Comparison of ENCODE assay signal across 8 cellular contexts in the genomic region with DNA sequence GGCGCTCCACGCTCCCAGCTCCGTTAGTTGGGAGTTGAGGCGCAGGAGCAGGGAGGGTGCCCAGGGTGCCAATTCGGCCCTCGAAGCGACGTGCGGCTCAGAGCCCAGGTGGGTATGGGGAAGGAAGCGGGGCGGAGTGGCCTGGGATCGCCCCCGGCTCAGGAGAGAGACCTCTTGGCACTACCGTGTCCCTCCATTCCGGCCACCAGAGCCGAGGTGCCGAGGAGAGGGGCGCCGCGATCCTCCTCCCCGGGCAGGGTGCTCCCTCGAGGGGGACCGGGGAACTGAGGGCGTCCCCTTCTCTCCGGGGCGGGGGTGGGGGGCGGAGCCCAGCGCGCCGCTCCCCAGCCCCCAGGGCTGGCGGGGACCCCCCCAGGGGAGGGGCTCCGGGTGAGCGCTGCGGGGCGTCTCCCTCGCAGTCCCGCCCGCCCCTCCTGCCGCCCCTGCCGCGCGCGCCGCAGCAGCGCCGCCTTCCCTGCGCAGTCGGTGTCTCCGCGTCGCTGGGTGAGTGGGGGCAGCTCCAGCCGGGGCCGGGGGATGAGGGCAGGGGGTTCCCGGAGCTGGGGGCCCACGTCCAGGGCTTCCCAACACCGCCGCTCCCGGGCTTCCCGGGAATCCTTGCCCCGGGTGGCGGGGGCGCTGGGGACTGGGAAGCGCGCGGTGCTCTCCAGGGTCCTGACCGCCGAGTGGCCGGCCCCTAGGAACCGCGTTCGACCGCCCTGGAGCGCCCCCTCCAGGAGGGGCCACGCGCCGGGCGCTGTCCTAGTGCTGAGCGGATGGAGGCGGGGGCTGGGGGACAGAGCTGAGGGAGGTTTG. TPM values are rescaled to one million over a fixed set of nuclear protein-coding genes. Genes with fewer than 3 reads are reported as not detected.
DNase-seq lines count a peak whose midpoint lies in the region; ATAC-seq and TF ChIP-seq lines count a peak whose summit lies in the region.

Gene HPCA (plus strand): TSS at position 480 of the 816 bp plus-strand sequence. CDS start 2,408 bp downstream, outside the sequence.

- no peak within 1 kb of the TSS for H3K27ac ChIP-seq in gastroesophageal sphincter
- H3K27ac ChIP-seq in parathyroid adenoma, result no peak within 1 kb of the TSS

- no peaks in the 10 kb centered on the region for H3K9me3 ChIP-seq in gastroesophageal sphincter
- no peaks in the 10 kb centered on the region for H3K9me3 ChIP-seq in parathyroid adenoma (ENCODE audit: control insufficient read depth, low read length)

- H3K27ac Mint-ChIP-seq in activated CD8-positive, alpha-beta memory T cell treated with anti-CD3 and anti-CD28 coated beads, Interleukin-2, amount 10 ng/mL, durations not matched to agents 7 days and 5 days, result no peak within 1 kb of the TSS

- no peaks in the 10 kb centered on the region for H3K79me2 ChIP-seq in parathyroid adenoma

- TF ChIP-seq POLR2A in gastroesophageal sphincter (IDR thresholded peaks at IDR 0.05), result no peak

- no peak within 1 kb of the TSS for H3K4me3 Mint-ChIP-seq in activated CD8-positive, alpha-beta memory T cell treated with anti-CD3 and anti-CD28 coated beads, Interleukin-2, amount 10 ng/mL, durations not matched to agents 7 days and 5 days

- no peaks in the 10 kb centered on the region for H3K9me3 Mint-ChIP-seq in activated CD8-positive, alpha-beta memory T cell treated with anti-CD3 and anti-CD28 coated beads, Interleukin-2, amount 10 ng/mL, durations not matched to agents 7 days and 5 days (ENCODE audit: low read depth)

- no peaks in the 10 kb centered on the region for H3K4me1 Mint-ChIP-seq in activated CD8-positive, alpha-beta memory T cell treated with anti-CD3 and anti-CD28 coated beads, Interleukin-2, amount 10 ng/mL, durations not matched to agents 7 days and 5 days

- DNase-seq in EL, result peak; percentile 44
- no peak for DNase-seq in LNCaP clone FGC (ENCODE audit: low read depth)
- DNase-seq in activated CD8-positive, alpha-beta memory T cell treated with anti-CD3 and anti-CD28 coated beads, Interleukin-2, amount 10 ng/mL, durations not matched to agents 7 days and 5 days, result peak; percentile 62
- no peak for DNase-seq in GM19238 (ENCODE audit: insufficient read length, low spot score)

- peaks cover 75% of the 10 kb centered on the region for H3K27me3 ChIP-seq in gastroesophageal sphincter
- H3K27me3 ChIP-seq in parathyroid adenoma (ENCODE audit: control insufficient read depth, insufficient read depth, low read length), result no peaks in the 10 kb centered on the region

- no peak within 1 kb of the TSS for H3K9ac ChIP-seq in parathyroid adenoma

- peak; percentile 88 for ATAC-seq in activated CD8-positive, alpha-beta memory T cell treated with anti-CD3 and anti-CD28 coated beads, Interleukin-2, amount 10 ng/mL, durations not matched to agents 7 days and 5 days
- ATAC-seq in gastroesophageal sphincter, result peak; percentile 83
- no peak for ATAC-seq in HG03175 (IDR thresholded peaks at IDR 0.05; ENCODE audit: unreplicated experiment)
- no peak for ATAC-seq in GM21367 (IDR thresholded peaks at IDR 0.05; ENCODE audit: unreplicated experiment)

- H3K27me3 Mint-ChIP-seq in activated CD8-positive, alpha-beta memory T cell treated with anti-CD3 and anti-CD28 coated beads, Interleukin-2, amount 10 ng/mL, durations not matched to agents 7 days and 5 days, result peaks cover 67% of the 10 kb centered on the region

- no peak within 1 kb of the TSS for H3K4me3 ChIP-seq in LNCaP clone FGC (ENCODE audit: low read depth, low read length)
- peak within 1 kb of the TSS in 1 of 2 donors; percentile 31 for H3K4me3 ChIP-seq in gastroesophageal sphincter
- H3K4me3 ChIP-seq in parathyroid adenoma (ENCODE audit: low read depth, low read length), result no peak within 1 kb of the TSS

- H3K4me1 ChIP-seq in gastroesophageal sphincter (peaks cover 0 to 30% (median 12%) of the 10 kb centered on the region in 3 donors), parathyroid adenoma (no peaks in the 10 kb centered on the region)

- no peaks in the 10 kb centered on the region for H3K36me3 Mint-ChIP-seq in activated CD8-positive, alpha-beta memory T cell treated with anti-CD3 and anti-CD28 coated beads, Interleukin-2, amount 10 ng/mL, durations not matched to agents 7 days and 5 days

- no peak within 1 kb of the TSS for H3K4me2 ChIP-seq in parathyroid adenoma (ENCODE audit: low read length)

- TF ChIP-seq CTCF in LNCaP clone FGC (IDR thresholded peaks at IDR 0.05; ENCODE audit: control insufficient read depth, extremely low read depth, insufficient read depth), result peak; percentile 74
- peak in 2 of 4 experiments; percentile 23 to 52 for TF ChIP-seq CTCF in gastroesophageal sphincter (IDR thresholded peaks at IDR 0.05)
- TF ChIP-seq CTCF in parathyroid adenoma (IDR thresholded peaks at IDR 0.05), result peak; percentile 11

- TF ChIP-seq EP300 in gastroesophageal sphincter (IDR thresholded peaks at IDR 0.05), result no peak

- 6% methylated on average over 8 of the region's 79 CpGs; no CpG with 5 or more reads in 1 of the 2 donors for WGBS in gastroesophageal sphincter (ENCODE audit: low coverage in 1 of 2), 2 donors

- H3K36me3 ChIP-seq in gastroesophageal sphincter, result no peaks in the 10 kb centered on the region
- no peaks in the 10 kb centered on the region for H3K36me3 ChIP-seq in parathyroid adenoma (ENCODE audit: control insufficient read depth, insufficient read depth, low read length)

- H2AFZ ChIP-seq in parathyroid adenoma, result no peak within 1 kb of the TSS

- CTCF ChIA-PET in activated CD8-positive, alpha-beta memory T cell treated with anti-CD3 and anti-CD28 coated beads, Interleukin-2, amount 10 ng/mL, durations not matched to agents 7 days and 5 days (lab: Charles Lee), result interaction anchor here (1.1 to 1.8 kb wide), 5 partner anchors 10 to 195 kb away, joined by 3 to 7 read pairs (median 3); partner anchors contain the start of gene AZIN2

RNA-seq across cellular contexts. Expression of gene HPCA, which starts in this region (rescaled TPM):
- under 1 TPM in 1 of 2 experiments, not detected in 1; 0.35 TPM for total RNA-seq in activated CD8-positive, alpha-beta memory T cell treated with anti-CD3 and anti-CD28 coated beads, Interleukin-2, amount 10 ng/mL, durations not matched to agents 7 days and 5 days
- total RNA-seq in gastroesophageal sphincter, result under 1 TPM in 1 of 4 donors, not detected in 3; 0.58 TPM

Comparison
In these comparisons a context has a peak if more than half of its experiments do, and no peak if none do; other contexts are left out.
1. Peak in DNase-seq and ATAC-seq in activated CD8-positive, alpha-beta memory T cell treated with anti-CD3 and anti-CD28 coated beads, Interleukin-2, amount 10 ng/mL, durations not matched to agents 7 days and 5 days; RNA of the gene not detected or under 1 TPM.
2. Peak in ATAC-seq in gastroesophageal sphincter; RNA of the gene not detected or under 1 TPM.